8 cellular contexts compared by ENCODE assay signal in the genomic region with DNA sequence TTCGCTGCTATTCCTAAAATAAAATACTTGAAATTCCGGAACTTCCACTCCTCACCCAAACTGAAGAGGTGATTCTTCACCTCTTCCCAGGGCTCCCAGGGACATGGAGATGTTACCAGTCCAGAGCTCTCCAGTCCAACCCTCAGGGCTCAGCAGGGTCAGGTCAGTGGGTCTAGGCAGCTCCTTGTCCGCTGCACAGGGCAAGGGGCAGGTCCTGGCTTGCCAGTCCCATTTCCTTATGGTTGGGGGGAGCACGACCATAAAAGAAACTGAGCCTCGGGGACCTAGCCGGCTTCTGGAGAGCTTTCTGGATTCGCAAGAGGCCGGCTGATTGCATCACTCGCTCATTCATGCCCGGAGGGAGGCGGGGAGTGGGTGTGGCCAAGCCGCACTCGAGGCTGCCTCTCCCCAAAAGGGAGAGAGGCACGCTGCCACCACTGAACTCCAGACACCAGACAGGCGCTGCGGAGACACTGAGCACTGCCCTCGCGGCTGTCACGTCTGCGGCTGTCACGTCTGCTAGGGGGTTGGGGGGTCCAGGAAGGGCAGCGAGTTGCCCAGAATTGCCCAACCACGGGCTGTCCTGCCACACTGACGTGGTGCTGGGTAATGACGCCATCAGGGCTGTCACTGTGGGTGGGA. TPM values are rescaled to one million over a fixed set of nuclear protein-coding genes. Genes with fewer than 3 reads are reported as not detected.
DNase-seq lines count a peak whose midpoint lies in the region; ATAC-seq and TF ChIP-seq lines count a peak whose summit lies in the region.

No MANE protein-coding gene starts in this region.

- peak; percentile 90 to 92 for ATAC-seq in natural killer cell treated with Interleukin-12 subunit alpha and Interleukin-12 subunit beta and Interleukin-15 and Interleukin-18, amount 100 ng/mL, for 72 hours
- peak; percentile 72 for ATAC-seq in stimulated activated naive CD8-positive, alpha-beta T cell treated with anti-CD3 and anti-CD28 coated beads, Interleukin-15, Interleukin-2, amounts not matched to agents 100 U/mL and 50 U/mL, for 24 hours

- peak overlapping the region; percentile 24 to 49 (median 34) for H3K4me3 ChIP-seq in fibroblast of lung (replicated peaks in 1 of 4; ENCODE audit: control extremely low read depth in 1 of 4, insufficient read depth in 1 of 4, low read depth in 3 of 4, low read length in 4 of 4)

- H3K4me1 ChIP-seq in fibroblast of lung (ENCODE audit: control insufficient read depth, extremely low read depth, insufficient read depth, low read length) = peaks cover 16% of the 10 kb centered on the region

- H3K79me2 ChIP-seq in fibroblast of lung (ENCODE audit: control insufficient read depth, insufficient read depth, low read length) = no peaks in the 10 kb centered on the region

- peak overlapping the region; percentile 83 for H3K27ac Mint-ChIP-seq in activated T-helper 2 cell treated with anti-CD3 and anti-CD28 coated beads, Interferon-gamma antibody, Interleukin-2, Interleukin-4, amounts not matched to agents 10 μg/mL and 5 μg/mL and 100 μg/mL, durations not matched to agents 14 hours and 24 hours and 36 hours
- peak overlapping the region; percentile 96 for H3K27ac Mint-ChIP-seq in natural killer cell treated with Interleukin-12 subunit alpha and Interleukin-12 subunit beta and Interleukin-15 and Interleukin-18, amount 100 ng/mL, for 72 hours

- H3K27me3 ChIP-seq in fibroblast of lung (ENCODE audit: control insufficient read depth, insufficient read depth, low read length) = no peaks in the 10 kb centered on the region

- CTCF ChIA-PET in RWPE1 (lab: Yijun Ruan, JAX) = interaction anchor here (0.9 to 3.5 kb wide), 4 partner anchors 14 to 84 kb away, joined by 3 to 19 read pairs (median 4); no protein-coding TSS in a partner anchor

- H3K9me3 ChIP-seq in fibroblast of lung (ENCODE audit: control insufficient read depth, insufficient read depth, low read depth, low read length) = no peaks in the 10 kb centered on the region

- H2AFZ ChIP-seq in fibroblast of lung (ENCODE audit: low read length) = peak overlapping the region; percentile 67

- H4K20me1 ChIP-seq in fibroblast of lung (ENCODE audit: control insufficient read depth, extremely low read depth, insufficient read depth, low read length) = no peaks in the 10 kb centered on the region

- peaks cover 88% of the 10 kb centered on the region for H3K36me3 Mint-ChIP-seq in activated T-helper 2 cell treated with anti-CD3 and anti-CD28 coated beads, Interferon-gamma antibody, Interleukin-2, Interleukin-4, amounts not matched to agents 10 μg/mL and 5 μg/mL and 100 μg/mL, durations not matched to agents 14 hours and 24 hours and 36 hours (ENCODE audit: low read depth)
- peaks cover 4% of the 10 kb centered on the region for H3K36me3 Mint-ChIP-seq in natural killer cell treated with Interleukin-12 subunit alpha and Interleukin-12 subunit beta and Interleukin-15 and Interleukin-18, amount 100 ng/mL, for 72 hours

- H3K27ac ChIP-seq in RWPE1 = peak overlapping the region; percentile 98
- H3K27ac ChIP-seq in fibroblast of lung (ENCODE audit: insufficient read depth, low read length) = peak overlapping the region; percentile 83

- POLR2A ChIA-PET in RWPE1 (lab: Yijun Ruan, JAX; ENCODE audit: low non-redundant PET) = interaction anchor here (0.6 kb wide), 1 partner anchor 76 kb away, joined by 4 read pairs; no protein-coding TSS in a partner anchor

- intact Hi-C loops in activated T-helper 2 cell treated with anti-CD3 and anti-CD28 coated beads, Interferon-gamma antibody, Interleukin-2, Interleukin-4, amounts not matched to agents 10 μg/mL and 5 μg/mL and 100 μg/mL, durations not matched to agents 14 hours and 24 hours and 36 hours (cut with micrococcal nuclease) = loop anchor here (1.0 kb wide), 1 partner anchor 74 kb away; no protein-coding TSS in a partner anchor

- no peak for TF ChIP-seq CTCF in RWPE1 (conservative IDR thresholded peaks at IDR 0.05; ENCODE audit: low read depth)
- no peak for TF ChIP-seq CTCF in fibroblast of lung (conservative IDR thresholded peaks at IDR 0.05 in 1 of 2, IDR thresholded peaks at IDR 0.05 in 1 of 2; ENCODE audit: low read depth in 1 of 2, low read length in 2 of 2)

- H3K27me3 Mint-ChIP-seq in activated T-helper 2 cell treated with anti-CD3 and anti-CD28 coated beads, Interferon-gamma antibody, Interleukin-2, Interleukin-4, amounts not matched to agents 10 μg/mL and 5 μg/mL and 100 μg/mL, durations not matched to agents 14 hours and 24 hours and 36 hours (ENCODE audit: low read depth) = no peaks in the 10 kb centered on the region
- H3K27me3 Mint-ChIP-seq in natural killer cell treated with Interleukin-12 subunit alpha and Interleukin-12 subunit beta and Interleukin-15 and Interleukin-18, amount 100 ng/mL, for 72 hours = no peaks in the 10 kb centered on the region

- H3K4me1 Mint-ChIP-seq in activated T-helper 2 cell treated with anti-CD3 and anti-CD28 coated beads, Interferon-gamma antibody, Interleukin-2, Interleukin-4, amounts not matched to agents 10 μg/mL and 5 μg/mL and 100 μg/mL, durations not matched to agents 14 hours and 24 hours and 36 hours (ENCODE audit: low read depth) = peaks cover 54% of the 10 kb centered on the region
- peaks cover 44 to 53% of the 10 kb centered on the region in 2 donors for H3K4me1 Mint-ChIP-seq in natural killer cell treated with Interleukin-12 subunit alpha and Interleukin-12 subunit beta and Interleukin-15 and Interleukin-18, amount 100 ng/mL, for 72 hours (ENCODE audit: low read depth in 2 of 2)

- H3K9me3 Mint-ChIP-seq in activated T-helper 2 cell treated with anti-CD3 and anti-CD28 coated beads, Interferon-gamma antibody, Interleukin-2, Interleukin-4, amounts not matched to agents 10 μg/mL and 5 μg/mL and 100 μg/mL, durations not matched to agents 14 hours and 24 hours and 36 hours = no peaks in the 10 kb centered on the region
- H3K9me3 Mint-ChIP-seq in natural killer cell treated with Interleukin-12 subunit alpha and Interleukin-12 subunit beta and Interleukin-15 and Interleukin-18, amount 100 ng/mL, for 72 hours = no peaks in the 10 kb centered on the region

- H3K9ac ChIP-seq in fibroblast of lung (ENCODE audit: insufficient read depth, low read length) = peak overlapping the region; percentile 74

- H3K4me3 Mint-ChIP-seq in activated T-helper 2 cell treated with anti-CD3 and anti-CD28 coated beads, Interferon-gamma antibody, Interleukin-2, Interleukin-4, amounts not matched to agents 10 μg/mL and 5 μg/mL and 100 μg/mL, durations not matched to agents 14 hours and 24 hours and 36 hours (ENCODE audit: low read depth) = peak overlapping the region; percentile 64
- peak overlapping the region; percentile 76 for H3K4me3 Mint-ChIP-seq in natural killer cell treated with Interleukin-12 subunit alpha and Interleukin-12 subunit beta and Interleukin-15 and Interleukin-18, amount 100 ng/mL, for 72 hours

- H3K4me2 ChIP-seq in fibroblast of lung (ENCODE audit: extremely low read depth, insufficient read depth, low read length) = peak overlapping the region; percentile 90

- peak; percentile 35 to 45 for DNase-seq in NCI-H2081 (lab: John Stamatoyannopoulos, UW)
- no peak for DNase-seq in NCI-H2081 treated with DMSO at 0.1 percent for 48 hours (lab: John Stamatoyannopoulos, UW)
- DNase-seq in HT-29 (ENCODE audit: low spot score) = peak; percentile 90
- DNase-seq in RWPE1 (ENCODE audit: low spot score) = peak; percentile 95
- DNase-seq in activated T-helper 2 cell treated with anti-CD3 and anti-CD28 coated beads, Interferon-gamma antibody, Interleukin-2, Interleukin-4, amounts not matched to agents 10 μg/mL and 5 μg/mL and 100 μg/mL, durations not matched to agents 14 hours and 24 hours and 36 hours (ENCODE audit: low spot score) = peak; percentile 86
- DNase-seq in fibroblast of lung (ENCODE audit: low read depth in 2 of 2) = peak; percentile 88 to 94
- peak; percentile 97 for DNase-seq in natural killer cell treated with Interleukin-12 subunit alpha and Interleukin-12 subunit beta and Interleukin-15 and Interleukin-18, amount 100 ng/mL, for 72 hours (ENCODE audit: low spot score)
- peak; percentile 92 for DNase-seq in stimulated activated naive CD8-positive, alpha-beta T cell treated with anti-CD3 and anti-CD28 coated beads, Interleukin-15, Interleukin-2, amounts not matched to agents 100 U/mL and 50 U/mL, for 24 hours

- H3K36me3 ChIP-seq in fibroblast of lung (ENCODE audit: control insufficient read depth, insufficient read depth, low read length) = peaks cover 1% of the 10 kb centered on the region

RNA-seq across cellular contexts. Expression of a gene that starts 15.8 kb away (rescaled TPM):
- 125 and 147 TPM in 2 replicates for total RNA-seq in HT-29 (2014; rRNA removed; shearing (Covaris generic))
- total RNA-seq in activated T-helper 2 cell treated with anti-CD3 and anti-CD28 coated beads, Interferon-gamma antibody, Interleukin-2, Interleukin-4, amounts not matched to agents 10 μg/mL and 5 μg/mL and 100 μg/mL, durations not matched to agents 14 hours and 24 hours and 36 hours = 271 TPM in 2 replicates
- 19.5 and 38.3 TPM in 2 replicates for total RNA-seq in fibroblast of lung
- 5.2 and 12.2 TPM in 2 replicates for polyA plus RNA-seq in fibroblast of lung
- 12.4 and 26.2 TPM in 2 replicates for polyA plus RNA-seq in fibroblast of lung (2012)
- polyA minus RNA-seq in fibroblast of lung (ENCODE audit: low replicate concordance) = 27.3 and 32.5 TPM in 2 replicates
- total RNA-seq in natural killer cell treated with Interleukin-12 subunit alpha and Interleukin-12 subunit beta and Interleukin-15 and Interleukin-18, amount 100 ng/mL, for 72 hours = 100 to 1,000 TPM; 142 to 348 TPM
